In the genomic region with DNA sequence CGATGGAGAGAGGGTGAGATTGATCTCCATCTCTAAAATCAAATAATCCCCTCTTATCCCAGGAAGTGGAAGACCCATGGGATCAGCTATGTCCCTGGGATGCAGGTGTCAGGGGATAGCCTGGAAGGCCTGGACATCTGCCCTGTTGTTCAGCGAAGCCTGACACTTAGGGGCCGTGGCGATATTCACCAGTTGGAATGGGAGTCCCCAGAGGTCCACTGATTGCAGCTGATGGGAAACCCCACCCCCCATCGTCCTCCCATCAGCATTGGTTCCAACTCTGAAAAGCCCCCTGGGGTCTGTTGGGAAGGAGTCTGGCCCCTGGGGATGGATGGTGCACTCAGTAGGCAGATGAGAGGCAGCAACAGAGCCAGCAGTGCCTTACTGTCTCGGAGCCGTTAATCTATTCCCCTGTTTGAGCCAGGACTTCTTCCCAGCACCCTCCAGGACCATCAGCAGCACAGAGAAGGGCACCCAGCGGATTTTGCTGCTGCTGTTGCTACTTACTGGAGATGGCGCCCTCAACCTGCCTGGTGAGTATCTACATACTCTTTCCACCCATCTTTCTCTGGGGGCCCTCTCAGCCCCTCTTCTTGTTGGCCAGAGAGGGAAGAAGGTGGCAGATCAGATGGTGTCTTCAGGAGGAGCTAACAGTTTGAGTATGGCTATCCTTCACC, we compare ENCODE assay signal across 31 cellular contexts. TPM values are rescaled to one million over a fixed set of nuclear protein-coding genes. Genes with fewer than 3 reads are reported as not detected.
DNase-seq lines count a peak whose midpoint lies in the region; ATAC-seq, FAIRE-seq and TF ChIP-seq lines count a peak whose summit lies in the region.
"Had no signal": no experiment of that assay in that cellular context is flagged by ENCODE, and none has a peak within 500 bp of the region (broad histone marks: within the 10 kb centered on the region; RNA-seq: fewer than 3 reads in every experiment).

No MANE protein-coding gene starts in this region.

- WGBS in HepG2 (ENCODE audit: low lambda C conversion rate) = 0% methylated on average over 4 of the region's 9 CpGs
- WGBS in right lobe of liver (ENCODE audit: insufficient coverage, low coverage, low lambda C conversion rate, missing lambda C conversion rate) = 76% methylated on average over 2 of the region's 9 CpGs

- in situ Hi-C loops in HepG2 (cut with HindIII; ENCODE audit: extremely low pct_ligation_motif_present, low pct_unique_long_range_greater_than_20kb) = no loop called here

- TF ChIP-seq POLR2A in HepG2 (IDR thresholded peaks at IDR 0.05; ENCODE audit: insufficient read depth in 1 of 2, low read depth in 2 of 2, low read length in 2 of 2) = no peak
- TF ChIP-seq POLR2A in right lobe of liver (IDR thresholded peaks at IDR 0.05) = no peak
- TF ChIP-seq POLR2A in H54 (IDR thresholded peaks at IDR 0.05; ENCODE audit: low read depth, low read length) = no peak

- FAIRE-seq in HepG2 (lab: Jason Lieb, UNC) = no peak
- FAIRE-seq in H54 (lab: Jason Lieb, UNC) = no peak
- FAIRE-seq: bronchial epithelial cell, endometrium, TTC549 had no signal

- H3K9me3 ChIP-seq in HepG2 (ENCODE audit: low read length) (no peaks in the 10 kb centered on the region), right lobe of liver (no peaks in the 10 kb centered on the region), Loucy (ENCODE audit: insufficient read depth, low read depth, low read length) (no peaks in the 10 kb centered on the region), WERI-Rb-1 (ENCODE audit: severe bottlenecking) (no peaks in the 10 kb centered on the region)
- H3K9me3 ChIP-seq: heart left ventricle, tibial artery had no signal

- H3K4me2 ChIP-seq in HepG2 (ENCODE audit: low read depth, low read length) (no peak overlapping the region), Loucy (ENCODE audit: low read depth, low read length, poor library complexity, severe bottlenecking) (no peak overlapping the region)

- POLR2A ChIA-PET in HepG2 (lab: Yijun Ruan, JAX) = no interaction called here

- DNase-seq in HepG2 (ENCODE audit: low spot score) (no peak), right lobe of liver (no peak), WERI-Rb-1 (peak; percentile 41), H54 (ENCODE audit: insufficient read length, low spot score) (no peak), glomerular visceral epithelial cell (ENCODE audit: extremely low spot score) (no peak)
- DNase-seq: activated CD4-positive, alpha-beta T cell treated with anti-CD3 and anti-CD28 coated beads, Interleukin-2, amount 50 U/mL, for 1 hour; activated effector memory CD4-positive, alpha-beta T cell treated with anti-CD3 and anti-CD28 coated beads, Interleukin-2, amount 50 U/mL, for 16 hours; CD4-positive, alpha-beta T cell; cortex of kidney; DMS153; heart left ventricle; left ventricle myocardium superior; NCI-H187 treated with DMSO at 0.1 percent for 48 hours; NCI-H226; NK-92 treated with Interleukin-12 subunit alpha and Interleukin-12 subunit beta, amount 100 ng/mL, for 24 hours; stimulated activated CD4-positive, alpha-beta T cell treated with anti-CD3 and anti-CD28 coated beads, Interleukin-2, amount 100 ng/mL, for 24 hours; stimulated activated naive CD8-positive, alpha-beta T cell treated with anti-CD3 and anti-CD28 coated beads, Interleukin-15, Interleukin-2, amounts not matched to agents 100 U/mL and 50 U/mL, for 24 hours had no signal

- no peaks in the 10 kb centered on the region for H3F3A ChIP-seq in Loucy (ENCODE audit: low read depth)

- H3K36me3 ChIP-seq in HepG2 (replicated peaks in 1 of 2; ENCODE audit: control insufficient read depth in 1 of 2, insufficient read depth in 2 of 2, low read length in 2 of 2) = no peaks in the 10 kb centered on the region
- H3K36me3 ChIP-seq in right lobe of liver = no peaks in the 10 kb centered on the region
- no peaks in the 10 kb centered on the region for H3K36me3 ChIP-seq in Loucy (ENCODE audit: insufficient read depth, low read length)
- H3K36me3 ChIP-seq in WERI-Rb-1 = no peaks in the 10 kb centered on the region
- H3K36me3 ChIP-seq: heart left ventricle, tibial artery had no signal

- H3K27ac ChIP-seq in HepG2 (ENCODE audit: extremely low read length, insufficient read depth, low read length) = no peak overlapping the region
- H3K27ac ChIP-seq in right lobe of liver = no peak overlapping the region
- no peak overlapping the region; the same call in 1 of the 2 replicates for H3K27ac ChIP-seq in WERI-Rb-1
- H3K27ac ChIP-seq: heart left ventricle, RWPE1, skin epidermis, tibial artery had no signal

- TF ChIP-seq RAD21 in HepG2 (CRISPR knock-in tag; IDR thresholded peaks at IDR 0.05) = no peak

- no peaks in the 10 kb centered on the region for H3K9me2 ChIP-seq in Loucy (replicated peaks; ENCODE audit: low read depth, low read length)

- intact Hi-C loops in HepG2 (cut with micrococcal nuclease; ENCODE audit: unreplicated experiment) (no loop called here), right lobe of liver (cut with DNase I) (no loop called here)

- H4K20me1 ChIP-seq in HepG2 (ENCODE audit: insufficient read depth, low read length) (no peaks in the 10 kb centered on the region), Loucy (ENCODE audit: insufficient read depth, low read length, poor library complexity, severe bottlenecking) (no peaks in the 10 kb centered on the region)

- no peak overlapping the region for H2AFZ ChIP-seq in HepG2 (ENCODE audit: low read length)
- H2AFZ ChIP-seq in Loucy (ENCODE audit: low read length) = no peak overlapping the region

- TF ChIP-seq EP300 in HepG2 (IDR thresholded peaks at IDR 0.05; ENCODE audit: low read depth in 2 of 2, low read length in 2 of 2) = no peak
- no peak for TF ChIP-seq EP300 in HepG2 (CRISPR knock-in tag; IDR thresholded peaks at IDR 0.05; ENCODE audit: borderline replicate concordance)

- no peaks in the 10 kb centered on the region for H3K4me1 ChIP-seq in HepG2 (ENCODE audit: insufficient read depth, low read length)
- H3K4me1 ChIP-seq in right lobe of liver = no peaks in the 10 kb centered on the region
- peaks cover 7% of the 10 kb centered on the region for H3K4me1 ChIP-seq in Loucy (ENCODE audit: insufficient read depth, low read length, poor library complexity, severe bottlenecking)
- H3K4me1 ChIP-seq: tibial artery had no signal

- BruUV-seq in HepG2 (replicated peaks; lab: Mats Ljungman, UMichigan) = no TSS peak

- peak; percentile 43; the same call in 1 of the 3 replicates for ATAC-seq in HepG2
- no peak for ATAC-seq in right lobe of liver
- no peak for ATAC-seq in GM19452 (IDR thresholded peaks at IDR 0.05; ENCODE audit: unreplicated experiment)
- no peak for ATAC-seq in GM19324 (IDR thresholded peaks at IDR 0.05; ENCODE audit: low FRiP score, unreplicated experiment)
- ATAC-seq: heart left ventricle; left ventricle myocardium superior; stimulated activated naive CD8-positive, alpha-beta T cell treated with anti-CD3 and anti-CD28 coated beads, Interleukin-15, Interleukin-2, amounts not matched to agents 100 U/mL and 50 U/mL, for 24 hours had no signal

- H3K27me3 ChIP-seq in HepG2 (ENCODE audit: control insufficient read depth in 1 of 2, insufficient read depth in 2 of 2, low read length in 2 of 2) = peaks cover 4 to 19% of the 10 kb centered on the region in 2 experiments; a peak in 3 of 5 replicates
- H3K27me3 ChIP-seq in right lobe of liver = no peaks in the 10 kb centered on the region
- H3K27me3 ChIP-seq in Loucy (ENCODE audit: insufficient read depth, low read length, poor library complexity, severe bottlenecking) = no peaks in the 10 kb centered on the region
- H3K27me3 ChIP-seq in WERI-Rb-1 (ENCODE audit: insufficient read depth, low read depth, severe bottlenecking) = no peaks in the 10 kb centered on the region
- H3K27me3 ChIP-seq: heart left ventricle had no signal

- TF ChIP-seq CTCF in HepG2 (CRISPR knock-in tag; IDR thresholded peaks at IDR 0.05) (0 out of 2 replicates have a peak, but pooled peaks have one; percentile 17), right lobe of liver (IDR thresholded peaks at IDR 0.05) (no peak), Loucy (conservative IDR thresholded peaks at IDR 0.05; ENCODE audit: low read length) (peak; percentile 63), WERI-Rb-1 (IDR thresholded peaks at IDR 0.05; ENCODE audit: low read depth, low read length) (peak; percentile 51)

- H3K9ac ChIP-seq in HepG2 (ENCODE audit: insufficient read depth, low read depth, low read length) (no peak overlapping the region), Loucy (ENCODE audit: low read depth, low read length, poor library complexity, severe bottlenecking) (no peak overlapping the region)

- CTCF ChIA-PET in HepG2 (lab: Yijun Ruan, JAX; ENCODE audit: low intra/inter-chr PET ratio, low total read pairs) = no interaction called here

- H3K79me2 ChIP-seq in HepG2 (ENCODE audit: insufficient read depth, low read length) = no peaks in the 10 kb centered on the region
- H3K79me2 ChIP-seq in Loucy (ENCODE audit: insufficient read depth, low read length) = no peaks in the 10 kb centered on the region

- H3K4me3 ChIP-seq in HepG2 (replicated peaks in 1 of 3; ENCODE audit: insufficient read depth in 1 of 3, low read depth in 2 of 3, low read length in 3 of 3) = no peak overlapping the region
- no peak overlapping the region for H3K4me3 ChIP-seq in right lobe of liver
- H3K4me3 ChIP-seq in Loucy (ENCODE audit: low read length, poor library complexity, severe bottlenecking) = no peak overlapping the region
- H3K4me3 ChIP-seq in WERI-Rb-1 (ENCODE audit: low read depth, low read length) = no peak overlapping the region
- H3K4me3 ChIP-seq: heart left ventricle, skin epidermis, tibial artery had no signal

RNA-seq across cellular contexts. Expression of gene CATSPER4, which starts 13.4 kb away (rescaled TPM):
- total RNA-seq in HepG2 (2016; rRNA removed; fragmentation: Illumina TruSeq; extraction: Trizol) (not detected in 2 replicates), right lobe of liver (not detected)
- total RNA-seq in HepG2 (2016; cell fraction: cytosol; rRNA removed; fragmentation: Illumina TruSeq; extraction: Trizol; ENCODE audit: low read depth) = not detected in 2 replicates
- total RNA-seq in HepG2 (2016; cell fraction: insoluble cytoplasmic fraction; rRNA removed; fragmentation: Illumina TruSeq; extraction: Trizol) = not detected in 2 replicates
- not detected in 2 replicates for total RNA-seq in HepG2 (2016; cell fraction: membrane; rRNA removed; fragmentation: Illumina TruSeq; extraction: Trizol)
- not detected in 2 replicates for total RNA-seq in HepG2 (2016; cell fraction: nucleus; rRNA removed; fragmentation: Illumina TruSeq; extraction: Trizol)
- polyA plus RNA-seq in HepG2 (2011; rRNA removed) = not detected in 2 replicates
- polyA plus RNA-seq in HepG2 (2011; cell fraction: cytosol; rRNA removed) = not detected in 2 replicates
- 0.07 TPM in 1 of 2 replicates, not detected in the other for polyA plus RNA-seq in HepG2 (2011; cell fraction: nucleus; rRNA removed)
- polyA plus RNA-seq in HepG2 (2012) = not detected in 2 replicates
- not detected in 2 replicates for polyA plus RNA-seq in HepG2 (2016; cell fraction: cytosol; fragmentation: Illumina TruSeq; extraction: Trizol; ENCODE audit: low read depth)
- polyA plus RNA-seq in HepG2 (2016; cell fraction: insoluble cytoplasmic fraction; fragmentation: Illumina TruSeq; extraction: Trizol; ENCODE audit: low read depth) = not detected in 2 replicates
- polyA plus RNA-seq in HepG2 (2016; cell fraction: membrane; fragmentation: Illumina TruSeq; extraction: Trizol; ENCODE audit: low read depth) = not detected in 2 replicates
- polyA plus RNA-seq in HepG2 (2016; cell fraction: nucleus; fragmentation: Illumina TruSeq; extraction: Trizol; ENCODE audit: insufficient read depth, low read depth) = not detected in 2 replicates
- not detected in 2 replicates for polyA minus RNA-seq in HepG2 (2011; rRNA and poly(A)+ RNA removed; ENCODE audit: low replicate concordance)
- not detected in 2 replicates for polyA minus RNA-seq in HepG2 (2011; cell fraction: cytosol; rRNA and poly(A)+ RNA removed)
- not detected in 2 replicates for polyA minus RNA-seq in HepG2 (2011; cell fraction: nucleus; rRNA and poly(A)+ RNA removed)
- total RNA-seq: CD4-positive, alpha-beta T cell; heart left ventricle; left ventricle myocardium superior; mononuclear cell; progenitor cell of endocrine pancreas had no signal
- polyA plus RNA-seq: AG04450, heart left ventricle, IgD-negative memory B cell, neural cell had no signal

RNA-seq across cellular contexts. Expression of gene CNKSR1, which starts 26.5 kb away (rescaled TPM):
- total RNA-seq in HepG2 (2016; rRNA removed; fragmentation: Illumina TruSeq; extraction: Trizol) (1.5 and 3.4 TPM in 2 replicates), right lobe of liver (1 to 10 TPM in 4 of 6 experiments, under 1 TPM in 2; 0.72 to 1.4 (median 1.1) TPM)
- total RNA-seq in HepG2 (2016; cell fraction: cytosol; rRNA removed; fragmentation: Illumina TruSeq; extraction: Trizol; ENCODE audit: low read depth) = 0.71 and 1.3 TPM in 2 replicates
- total RNA-seq in HepG2 (2016; cell fraction: insoluble cytoplasmic fraction; rRNA removed; fragmentation: Illumina TruSeq; extraction: Trizol) = 1.8 and 3.1 TPM in 2 replicates
- 1.1 TPM in 2 replicates for total RNA-seq in HepG2 (2016; cell fraction: membrane; rRNA removed; fragmentation: Illumina TruSeq; extraction: Trizol)
- 3.7 and 5.8 TPM in 2 replicates for total RNA-seq in HepG2 (2016; cell fraction: nucleus; rRNA removed; fragmentation: Illumina TruSeq; extraction: Trizol)
- 8.9 and 9.7 TPM in 2 replicates for polyA plus RNA-seq in HepG2 (2011; rRNA removed)
- 2.4 and 2.7 TPM in 2 replicates for polyA plus RNA-seq in HepG2 (2011; cell fraction: cytosol; rRNA removed)
- polyA plus RNA-seq in HepG2 (2011; cell fraction: nucleus; rRNA removed) = 64.0 and 70.5 TPM in 2 replicates
- polyA plus RNA-seq in HepG2 (2012) = 6.1 and 6.7 TPM in 2 replicates
- 0.33 and 0.35 TPM in 2 replicates for polyA plus RNA-seq in HepG2 (2016; cell fraction: cytosol; fragmentation: Illumina TruSeq; extraction: Trizol; ENCODE audit: low read depth)
- 1.9 and 2.0 TPM in 2 replicates for polyA plus RNA-seq in HepG2 (2016; cell fraction: insoluble cytoplasmic fraction; fragmentation: Illumina TruSeq; extraction: Trizol; ENCODE audit: low read depth)
- 0.60 and 0.72 TPM in 2 replicates for polyA plus RNA-seq in HepG2 (2016; cell fraction: membrane; fragmentation: Illumina TruSeq; extraction: Trizol; ENCODE audit: low read depth)
- polyA plus RNA-seq in HepG2 (2016; cell fraction: nucleus; fragmentation: Illumina TruSeq; extraction: Trizol; ENCODE audit: insufficient read depth, low read depth) = 15.4 and 19.4 TPM in 2 replicates
- polyA minus RNA-seq in HepG2 (2011; rRNA and poly(A)+ RNA removed; ENCODE audit: low replicate concordance) = 9.4 and 12.9 TPM in 2 replicates
- 2.0 and 4.8 TPM in 2 replicates for polyA minus RNA-seq in HepG2 (2011; cell fraction: cytosol; rRNA and poly(A)+ RNA removed)
- polyA minus RNA-seq in HepG2 (2011; cell fraction: nucleus; rRNA and poly(A)+ RNA removed) = 16.1 and 21.8 TPM in 2 replicates

RNA-seq across cellular contexts. Expression of gene CEP85, which starts 30.2 kb away (rescaled TPM):
- 22.4 and 26.7 TPM in 2 replicates for total RNA-seq in HepG2 (2016; rRNA removed; fragmentation: Illumina TruSeq; extraction: Trizol)
- 15.6 and 16.7 TPM in 2 replicates for total RNA-seq in HepG2 (2016; cell fraction: cytosol; rRNA removed; fragmentation: Illumina TruSeq; extraction: Trizol; ENCODE audit: low read depth)
- 22.3 and 26.3 TPM in 2 replicates for total RNA-seq in HepG2 (2016; cell fraction: insoluble cytoplasmic fraction; rRNA removed; fragmentation: Illumina TruSeq; extraction: Trizol)
- 10.6 and 12.9 TPM in 2 replicates for total RNA-seq in HepG2 (2016; cell fraction: membrane; rRNA removed; fragmentation: Illumina TruSeq; extraction: Trizol)
- 27.6 and 32.8 TPM in 2 replicates for total RNA-seq in HepG2 (2016; cell fraction: nucleus; rRNA removed; fragmentation: Illumina TruSeq; extraction: Trizol)
- polyA plus RNA-seq in HepG2 (2011; rRNA removed) = 16.1 and 16.9 TPM in 2 replicates
- polyA plus RNA-seq in HepG2 (2011; cell fraction: cytosol; rRNA removed) = 11.2 and 11.4 TPM in 2 replicates
- 40.1 and 42.3 TPM in 2 replicates for polyA plus RNA-seq in HepG2 (2011; cell fraction: nucleus; rRNA removed)
- polyA plus RNA-seq in HepG2 (2012) = 8.8 and 10.7 TPM in 2 replicates
- 0.88 and 0.92 TPM in 2 replicates for polyA plus RNA-seq in HepG2 (2016; cell fraction: cytosol; fragmentation: Illumina TruSeq; extraction: Trizol; ENCODE audit: low read depth)
- polyA plus RNA-seq in HepG2 (2016; cell fraction: insoluble cytoplasmic fraction; fragmentation: Illumina TruSeq; extraction: Trizol; ENCODE audit: low read depth) = 16.4 and 17.2 TPM in 2 replicates
- polyA plus RNA-seq in HepG2 (2016; cell fraction: membrane; fragmentation: Illumina TruSeq; extraction: Trizol; ENCODE audit: low read depth) = 2.2 and 2.6 TPM in 2 replicates
- 49.8 and 50.1 TPM in 2 replicates for polyA plus RNA-seq in HepG2 (2016; cell fraction: nucleus; fragmentation: Illumina TruSeq; extraction: Trizol; ENCODE audit: insufficient read depth, low read depth)
- polyA minus RNA-seq in HepG2 (2011; rRNA and poly(A)+ RNA removed; ENCODE audit: low replicate concordance) = 19.0 and 44.1 TPM in 2 replicates
- 8.7 and 9.0 TPM in 2 replicates for polyA minus RNA-seq in HepG2 (2011; cell fraction: cytosol; rRNA and poly(A)+ RNA removed)
- polyA minus RNA-seq in HepG2 (2011; cell fraction: nucleus; rRNA and poly(A)+ RNA removed) = 24.2 and 25.1 TPM in 2 replicates
- 1 to 10 TPM; 5.2 to 7.8 (median 5.8) TPM for total RNA-seq in right lobe of liver

RNA-seq across cellular contexts. Expression of gene ZNF593OS, which starts 32.1 kb away (rescaled TPM):
- total RNA-seq in HepG2 (2016; rRNA removed; fragmentation: Illumina TruSeq; extraction: Trizol) = not detected in 2 replicates
- total RNA-seq in HepG2 (2016; cell fraction: cytosol; rRNA removed; fragmentation: Illumina TruSeq; extraction: Trizol; ENCODE audit: low read depth) = not detected in 2 replicates
- total RNA-seq in HepG2 (2016; cell fraction: insoluble cytoplasmic fraction; rRNA removed; fragmentation: Illumina TruSeq; extraction: Trizol) = not detected in 2 replicates
- total RNA-seq in HepG2 (2016; cell fraction: membrane; rRNA removed; fragmentation: Illumina TruSeq; extraction: Trizol) = not detected in 2 replicates
- not detected in 2 replicates for total RNA-seq in HepG2 (2016; cell fraction: nucleus; rRNA removed; fragmentation: Illumina TruSeq; extraction: Trizol)
- not detected in 2 replicates for polyA plus RNA-seq in HepG2 (2011; rRNA removed)
- polyA plus RNA-seq in HepG2 (2011; cell fraction: cytosol; rRNA removed) = not detected in 2 replicates
- polyA plus RNA-seq in HepG2 (2011; cell fraction: nucleus; rRNA removed) = not detected in 2 replicates
- polyA plus RNA-seq in HepG2 (2012) = 0.47 and 0.69 TPM in 2 replicates
- polyA plus RNA-seq in HepG2 (2016; cell fraction: cytosol; fragmentation: Illumina TruSeq; extraction: Trizol; ENCODE audit: low read depth) = not detected in 2 replicates
- not detected in 2 replicates for polyA plus RNA-seq in HepG2 (2016; cell fraction: insoluble cytoplasmic fraction; fragmentation: Illumina TruSeq; extraction: Trizol; ENCODE audit: low read depth)
- not detected in 2 replicates for polyA plus RNA-seq in HepG2 (2016; cell fraction: membrane; fragmentation: Illumina TruSeq; extraction: Trizol; ENCODE audit: low read depth)
- polyA plus RNA-seq in HepG2 (2016; cell fraction: nucleus; fragmentation: Illumina TruSeq; extraction: Trizol; ENCODE audit: insufficient read depth, low read depth) = not detected in 2 replicates
- polyA minus RNA-seq in HepG2 (2011; rRNA and poly(A)+ RNA removed; ENCODE audit: low replicate concordance) = not detected in 2 replicates
- not detected in 2 replicates for polyA minus RNA-seq in HepG2 (2011; cell fraction: cytosol; rRNA and poly(A)+ RNA removed)
- polyA minus RNA-seq in HepG2 (2011; cell fraction: nucleus; rRNA and poly(A)+ RNA removed) = not detected in 2 replicates
- not detected for total RNA-seq in right lobe of liver
- total RNA-seq: bronchial epithelial cell; CD4-positive, alpha-beta T cell; heart left ventricle; left ventricle myocardium superior; mononuclear cell; progenitor cell of endocrine pancreas had no signal
- polyA plus RNA-seq: AG04450, heart left ventricle, neural cell had no signal

RNA-seq across cellular contexts. Expression of gene ZNF593, which starts 34.1 kb away (rescaled TPM):
- 55.8 and 59.3 TPM in 2 replicates for total RNA-seq in HepG2 (2016; rRNA removed; fragmentation: Illumina TruSeq; extraction: Trizol)
- 52.2 and 57.2 TPM in 2 replicates for total RNA-seq in HepG2 (2016; cell fraction: cytosol; rRNA removed; fragmentation: Illumina TruSeq; extraction: Trizol; ENCODE audit: low read depth)
- total RNA-seq in HepG2 (2016; cell fraction: insoluble cytoplasmic fraction; rRNA removed; fragmentation: Illumina TruSeq; extraction: Trizol) = 56.8 and 58.5 TPM in 2 replicates
- 56.1 and 57.7 TPM in 2 replicates for total RNA-seq in HepG2 (2016; cell fraction: membrane; rRNA removed; fragmentation: Illumina TruSeq; extraction: Trizol)
- 17.8 and 21.4 TPM in 2 replicates for total RNA-seq in HepG2 (2016; cell fraction: nucleus; rRNA removed; fragmentation: Illumina TruSeq; extraction: Trizol)
- 37.3 and 43.0 TPM in 2 replicates for polyA plus RNA-seq in HepG2 (2011; rRNA removed)
- polyA plus RNA-seq in HepG2 (2011; cell fraction: cytosol; rRNA removed) = 48.9 and 77.5 TPM in 2 replicates
- polyA plus RNA-seq in HepG2 (2011; cell fraction: nucleus; rRNA removed) = 42.4 and 44.7 TPM in 2 replicates
- 23.3 and 41.2 TPM in 2 replicates for polyA plus RNA-seq in HepG2 (2012)
- polyA plus RNA-seq in HepG2 (2016; cell fraction: cytosol; fragmentation: Illumina TruSeq; extraction: Trizol; ENCODE audit: low read depth) = 60.3 and 61.5 TPM in 2 replicates
- polyA plus RNA-seq in HepG2 (2016; cell fraction: insoluble cytoplasmic fraction; fragmentation: Illumina TruSeq; extraction: Trizol; ENCODE audit: low read depth) = 63.8 and 68.9 TPM in 2 replicates
- 57.3 and 58.6 TPM in 2 replicates for polyA plus RNA-seq in HepG2 (2016; cell fraction: membrane; fragmentation: Illumina TruSeq; extraction: Trizol; ENCODE audit: low read depth)
- 41.8 and 47.8 TPM in 2 replicates for polyA plus RNA-seq in HepG2 (2016; cell fraction: nucleus; fragmentation: Illumina TruSeq; extraction: Trizol; ENCODE audit: insufficient read depth, low read depth)
- 17.7 and 18.6 TPM in 2 replicates for polyA minus RNA-seq in HepG2 (2011; rRNA and poly(A)+ RNA removed; ENCODE audit: low replicate concordance)
- polyA minus RNA-seq in HepG2 (2011; cell fraction: cytosol; rRNA and poly(A)+ RNA removed) = 12.2 and 17.8 TPM in 2 replicates
- polyA minus RNA-seq in HepG2 (2011; cell fraction: nucleus; rRNA and poly(A)+ RNA removed) = 8.8 and 10.2 TPM in 2 replicates
- total RNA-seq in right lobe of liver = 10 to 100 TPM; 16.8 to 39.6 (median 20.7) TPM

Comparison
In these comparisons a context has a peak if more than half of its experiments do, and no peak if none do; other contexts are left out.
1. CTCF ChIP-seq: peak in HepG2 (single experiment), Loucy (single experiment) and WERI-Rb-1 (single experiment); none in right lobe of liver (0 of 4).